1 cellular context compared by ENCODE assay signal in the genomic region with DNA sequence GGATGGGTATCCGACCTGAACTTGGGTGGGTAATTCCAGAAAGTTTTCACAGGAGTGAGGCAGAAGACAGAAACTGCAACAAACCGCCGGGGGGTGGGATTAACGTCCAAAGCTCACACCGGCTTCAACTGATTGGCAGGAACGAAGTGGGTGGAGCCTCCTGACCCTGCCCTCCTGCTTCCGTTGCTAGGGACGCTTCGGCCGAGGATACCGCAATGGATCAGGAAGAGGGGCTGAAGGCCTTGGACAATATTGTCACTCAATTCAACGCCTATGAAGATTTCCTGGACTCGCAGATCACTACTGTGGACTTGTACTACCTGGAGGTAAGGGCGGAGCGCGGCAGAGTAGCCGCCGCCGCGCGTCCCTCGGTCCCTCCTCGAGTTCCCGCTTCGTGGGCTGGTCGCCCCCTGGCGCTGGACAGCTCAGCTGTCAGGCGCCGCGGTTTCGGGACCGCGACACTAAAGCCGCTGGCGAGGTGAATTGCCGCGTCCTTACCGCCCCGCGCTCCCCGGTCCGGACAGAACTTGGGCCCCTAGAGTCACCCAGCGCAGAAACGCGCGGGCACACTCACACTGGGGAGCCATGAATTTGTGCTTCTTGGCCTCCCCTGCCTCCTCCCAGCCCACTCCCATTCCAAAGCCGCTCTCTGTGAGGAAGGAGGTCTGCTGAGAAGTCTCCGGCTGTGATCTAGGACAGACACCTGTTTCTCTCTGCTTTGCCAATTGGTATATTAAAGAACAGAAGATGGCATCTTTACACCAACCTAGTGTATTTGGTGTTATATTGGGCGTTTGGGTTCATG.
TF ChIP-seq lines count a peak whose summit lies in the region.

TSS of gene CFAP299 (plus strand) at position 177 of the 805 bp plus-strand sequence.

TF ChIP-seq in K562, 482 proteins besides CTCF, POLR2A, EP300 and RAD21 (continued from another document and continues in another):
- TF ChIP-seq, protein P1, sequence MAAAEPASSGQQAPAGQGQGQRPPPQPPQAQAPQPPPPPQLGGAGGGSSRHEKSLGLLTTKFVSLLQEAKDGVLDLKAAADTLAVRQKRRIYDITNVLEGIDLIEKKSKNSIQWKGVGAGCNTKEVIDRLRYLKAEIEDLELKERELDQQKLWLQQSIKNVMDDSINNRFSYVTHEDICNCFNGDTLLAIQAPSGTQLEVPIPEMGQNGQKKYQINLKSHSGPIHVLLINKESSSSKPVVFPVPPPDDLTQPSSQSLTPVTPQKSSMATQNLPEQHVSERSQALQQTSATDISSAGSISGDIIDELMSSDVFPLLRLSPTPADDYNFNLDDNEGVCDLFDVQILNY (CRISPR knock-in tag; IDR thresholded peaks at IDR 0.05): no peak
- no peak for TF ChIP-seq HOXB6 (CRISPR knock-in tag; IDR thresholded peaks at IDR 0.05; ENCODE audit: borderline replicate concordance)
- TF ChIP-seq ZNF57 (CRISPR knock-in tag; IDR thresholded peaks at IDR 0.05): no peak
- TF ChIP-seq PHF21A (IDR thresholded peaks at IDR 0.05; ENCODE audit: borderline replicate concordance, low read depth): no peak
- no peak for TF ChIP-seq MAFK (IDR thresholded peaks at IDR 0.05; ENCODE audit: low read length)
- no peak for TF ChIP-seq TRIM28 (IDR thresholded peaks at IDR 0.05)
- TF ChIP-seq NCOA1 (IDR thresholded peaks at IDR 0.05; ENCODE audit: low read depth): no peak
- no peak for TF ChIP-seq ELF4 (CRISPR knock-in tag; IDR thresholded peaks at IDR 0.05)
- no peak for TF ChIP-seq POLR2H (tag; IDR thresholded peaks at IDR 0.05; ENCODE audit: low read depth)
- no peak for TF ChIP-seq MIER1 (IDR thresholded peaks at IDR 0.05; ENCODE audit: low read depth)
- TF ChIP-seq NFXL1 (CRISPR knock-in tag; IDR thresholded peaks at IDR 0.05): no peak
- 0 out of 2 replicates have a peak, but pooled peaks have one; percentile 50 for TF ChIP-seq BMI1 (IDR thresholded peaks at IDR 0.05; ENCODE audit: low read length)
- no peak for TF ChIP-seq RHOXF2B (CRISPR knock-in tag; conservative IDR thresholded peaks at IDR 0.05)
- TF ChIP-seq SMARCC2 (IDR thresholded peaks at IDR 0.05; ENCODE audit: low read depth): no peak
- TF ChIP-seq DNMT1 (IDR thresholded peaks at IDR 0.05): no peak
- TF ChIP-seq, protein P2, sequence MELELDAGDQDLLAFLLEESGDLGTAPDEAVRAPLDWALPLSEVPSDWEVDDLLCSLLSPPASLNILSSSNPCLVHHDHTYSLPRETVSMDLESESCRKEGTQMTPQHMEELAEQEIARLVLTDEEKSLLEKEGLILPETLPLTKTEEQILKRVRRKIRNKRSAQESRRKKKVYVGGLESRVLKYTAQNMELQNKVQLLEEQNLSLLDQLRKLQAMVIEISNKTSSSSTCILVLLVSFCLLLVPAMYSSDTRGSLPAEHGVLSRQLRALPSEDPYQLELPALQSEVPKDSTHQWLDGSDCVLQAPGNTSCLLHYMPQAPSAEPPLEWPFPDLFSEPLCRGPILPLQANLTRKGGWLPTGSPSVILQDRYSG (tag; conservative IDR thresholded peaks at IDR 0.05; ENCODE audit: low read depth): no peak
- TF ChIP-seq, protein P3, sequence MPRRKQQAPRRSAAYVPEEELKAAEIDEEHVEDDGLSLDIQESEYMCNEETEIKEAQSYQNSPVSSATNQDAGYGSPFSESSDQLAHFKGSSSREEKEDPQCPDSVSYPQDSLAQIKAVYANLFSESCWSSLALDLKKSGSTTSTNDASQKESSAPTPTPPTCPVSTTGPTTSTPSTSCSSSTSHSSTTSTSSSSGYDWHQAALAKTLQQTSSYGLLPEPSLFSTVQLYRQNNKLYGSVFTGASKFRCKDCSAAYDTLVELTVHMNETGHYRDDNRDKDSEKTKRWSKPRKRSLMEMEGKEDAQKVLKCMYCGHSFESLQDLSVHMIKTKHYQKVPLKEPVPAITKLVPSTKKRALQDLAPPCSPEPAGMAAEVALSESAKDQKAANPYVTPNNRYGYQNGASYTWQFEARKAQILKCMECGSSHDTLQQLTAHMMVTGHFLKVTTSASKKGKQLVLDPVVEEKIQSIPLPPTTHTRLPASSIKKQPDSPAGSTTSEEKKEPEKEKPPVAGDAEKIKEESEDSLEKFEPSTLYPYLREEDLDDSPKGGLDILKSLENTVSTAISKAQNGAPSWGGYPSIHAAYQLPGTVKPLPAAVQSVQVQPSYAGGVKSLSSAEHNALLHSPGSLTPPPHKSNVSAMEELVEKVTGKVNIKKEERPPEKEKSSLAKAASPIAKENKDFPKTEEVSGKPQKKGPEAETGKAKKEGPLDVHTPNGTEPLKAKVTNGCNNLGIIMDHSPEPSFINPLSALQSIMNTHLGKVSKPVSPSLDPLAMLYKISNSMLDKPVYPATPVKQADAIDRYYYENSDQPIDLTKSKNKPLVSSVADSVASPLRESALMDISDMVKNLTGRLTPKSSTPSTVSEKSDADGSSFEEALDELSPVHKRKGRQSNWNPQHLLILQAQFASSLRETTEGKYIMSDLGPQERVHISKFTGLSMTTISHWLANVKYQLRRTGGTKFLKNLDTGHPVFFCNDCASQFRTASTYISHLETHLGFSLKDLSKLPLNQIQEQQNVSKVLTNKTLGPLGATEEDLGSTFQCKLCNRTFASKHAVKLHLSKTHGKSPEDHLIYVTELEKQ (CRISPR knock-in tag; IDR thresholded peaks at IDR 0.05): no peak
- TF ChIP-seq FOSL1 (tag; conservative IDR thresholded peaks at IDR 0.05): no peak
- TF ChIP-seq ARID1B (IDR thresholded peaks at IDR 0.05): no peak
- no peak for TF ChIP-seq ZNF384 (IDR thresholded peaks at IDR 0.05; ENCODE audit: low read depth, low read length)
- TF ChIP-seq NR2C2 (CRISPR knock-in tag; IDR thresholded peaks at IDR 0.05): no peak
- no peak for TF ChIP-seq NR2C2 (tag; IDR thresholded peaks at IDR 0.05)
- no peak for TF ChIP-seq ZNF316 (IDR thresholded peaks at IDR 0.05)
- no peak for TF ChIP-seq PHF20 (IDR thresholded peaks at IDR 0.05; ENCODE audit: partially characterized antibody)
- TF ChIP-seq TAL1 (IDR thresholded peaks at IDR 0.05): no peak
- no peak for TF ChIP-seq FOXJ2 (tag; IDR thresholded peaks at IDR 0.05)
- TF ChIP-seq KLF6 (CRISPR knock-in tag; IDR thresholded peaks at IDR 0.05; ENCODE audit: borderline replicate concordance): no peak
- TF ChIP-seq, protein P4, sequence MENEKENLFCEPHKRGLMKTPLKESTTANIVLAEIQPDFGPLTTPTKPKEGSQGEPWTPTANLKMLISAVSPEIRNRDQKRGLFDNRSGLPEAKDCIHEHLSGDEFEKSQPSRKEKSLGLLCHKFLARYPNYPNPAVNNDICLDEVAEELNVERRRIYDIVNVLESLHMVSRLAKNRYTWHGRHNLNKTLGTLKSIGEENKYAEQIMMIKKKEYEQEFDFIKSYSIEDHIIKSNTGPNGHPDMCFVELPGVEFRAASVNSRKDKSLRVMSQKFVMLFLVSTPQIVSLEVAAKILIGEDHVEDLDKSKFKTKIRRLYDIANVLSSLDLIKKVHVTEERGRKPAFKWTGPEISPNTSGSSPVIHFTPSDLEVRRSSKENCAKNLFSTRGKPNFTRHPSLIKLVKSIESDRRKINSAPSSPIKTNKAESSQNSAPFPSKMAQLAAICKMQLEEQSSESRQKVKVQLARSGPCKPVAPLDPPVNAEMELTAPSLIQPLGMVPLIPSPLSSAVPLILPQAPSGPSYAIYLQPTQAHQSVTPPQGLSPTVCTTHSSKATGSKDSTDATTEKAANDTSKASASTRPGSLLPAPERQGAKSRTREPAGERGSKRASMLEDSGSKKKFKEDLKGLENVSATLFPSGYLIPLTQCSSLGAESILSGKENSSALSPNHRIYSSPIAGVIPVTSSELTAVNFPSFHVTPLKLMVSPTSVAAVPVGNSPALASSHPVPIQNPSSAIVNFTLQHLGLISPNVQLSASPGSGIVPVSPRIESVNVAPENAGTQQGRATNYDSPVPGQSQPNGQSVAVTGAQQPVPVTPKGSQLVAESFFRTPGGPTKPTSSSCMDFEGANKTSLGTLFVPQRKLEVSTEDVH (IDR thresholded peaks at IDR 0.05; ENCODE audit: low read depth, partially characterized antibody): peak; percentile 55
- no peak for TF ChIP-seq ZNF232 (CRISPR knock-in tag; IDR thresholded peaks at IDR 0.05)
- peak; percentile 74 for TF ChIP-seq GABPA (tag; conservative IDR thresholded peaks at IDR 0.05; ENCODE audit: low read depth)
- no peak for TF ChIP-seq SMAD2 (IDR thresholded peaks at IDR 0.05; ENCODE audit: low read depth, low read length)
- no peak for TF ChIP-seq ZNF280A (IDR thresholded peaks at IDR 0.05; ENCODE audit: low read depth, partially characterized antibody)
- no peak for TF ChIP-seq ELK3 (CRISPR knock-in tag; IDR thresholded peaks at IDR 0.05)
- TF ChIP-seq ZNF592 (IDR thresholded peaks at IDR 0.05): no peak
- TF ChIP-seq MXI1 (IDR thresholded peaks at IDR 0.05; ENCODE audit: low read depth, low read length): peak; percentile 72; the same call in 1 of the 2 replicates
- TF ChIP-seq, protein P5, sequence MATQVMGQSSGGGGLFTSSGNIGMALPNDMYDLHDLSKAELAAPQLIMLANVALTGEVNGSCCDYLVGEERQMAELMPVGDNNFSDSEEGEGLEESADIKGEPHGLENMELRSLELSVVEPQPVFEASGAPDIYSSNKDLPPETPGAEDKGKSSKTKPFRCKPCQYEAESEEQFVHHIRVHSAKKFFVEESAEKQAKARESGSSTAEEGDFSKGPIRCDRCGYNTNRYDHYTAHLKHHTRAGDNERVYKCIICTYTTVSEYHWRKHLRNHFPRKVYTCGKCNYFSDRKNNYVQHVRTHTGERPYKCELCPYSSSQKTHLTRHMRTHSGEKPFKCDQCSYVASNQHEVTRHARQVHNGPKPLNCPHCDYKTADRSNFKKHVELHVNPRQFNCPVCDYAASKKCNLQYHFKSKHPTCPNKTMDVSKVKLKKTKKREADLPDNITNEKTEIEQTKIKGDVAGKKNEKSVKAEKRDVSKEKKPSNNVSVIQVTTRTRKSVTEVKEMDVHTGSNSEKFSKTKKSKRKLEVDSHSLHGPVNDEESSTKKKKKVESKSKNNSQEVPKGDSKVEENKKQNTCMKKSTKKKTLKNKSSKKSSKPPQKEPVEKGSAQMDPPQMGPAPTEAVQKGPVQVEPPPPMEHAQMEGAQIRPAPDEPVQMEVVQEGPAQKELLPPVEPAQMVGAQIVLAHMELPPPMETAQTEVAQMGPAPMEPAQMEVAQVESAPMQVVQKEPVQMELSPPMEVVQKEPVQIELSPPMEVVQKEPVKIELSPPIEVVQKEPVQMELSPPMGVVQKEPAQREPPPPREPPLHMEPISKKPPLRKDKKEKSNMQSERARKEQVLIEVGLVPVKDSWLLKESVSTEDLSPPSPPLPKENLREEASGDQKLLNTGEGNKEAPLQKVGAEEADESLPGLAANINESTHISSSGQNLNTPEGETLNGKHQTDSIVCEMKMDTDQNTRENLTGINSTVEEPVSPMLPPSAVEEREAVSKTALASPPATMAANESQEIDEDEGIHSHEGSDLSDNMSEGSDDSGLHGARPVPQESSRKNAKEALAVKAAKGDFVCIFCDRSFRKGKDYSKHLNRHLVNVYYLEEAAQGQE (CRISPR knock-in tag; IDR thresholded peaks at IDR 0.05; ENCODE audit: low read depth): peak; percentile 76; the same call in 1 of the 2 replicates
- TF ChIP-seq ESRRA (IDR thresholded peaks at IDR 0.05; ENCODE audit: borderline replicate concordance, low read depth): peak; percentile 72; the same call in 1 of the 2 replicates
- TF ChIP-seq ZNF197 (CRISPR knock-in tag; IDR thresholded peaks at IDR 0.05; ENCODE audit: low read depth): no peak
- TF ChIP-seq HES1 (IDR thresholded peaks at IDR 0.05; ENCODE audit: low read depth): no peak
- no peak for TF ChIP-seq NCOA6 (IDR thresholded peaks at IDR 0.05)
- no peak for TF ChIP-seq C11orf30 (IDR thresholded peaks at IDR 0.05; ENCODE audit: low read depth)
- TF ChIP-seq ETV5 (CRISPR knock-in tag; IDR thresholded peaks at IDR 0.05; ENCODE audit: low read depth): peak; percentile 70
- no peak for TF ChIP-seq TSC22D4 (tag; IDR thresholded peaks at IDR 0.05)
